ENCODE assay signal across 8 cellular contexts in genomic region chr12:121467638-121468403, GRCh38.
DNase-seq lines count a peak whose midpoint lies in the region; ATAC-seq and TF ChIP-seq lines count a peak whose summit lies in the region.

No MANE protein-coding gene starts in this region.

- TF ChIP-seq CTCF in body of pancreas (IDR thresholded peaks at IDR 0.05) (no peak), GM20000 (IDR thresholded peaks at IDR 0.05; ENCODE audit: extremely low read depth, missing control alignments) (no peak)

- 8 to 28% methylated on average over 2 to 36 of the region's 48 CpGs for WGBS in body of pancreas, 2 donors

- no peaks in the 10 kb centered on the region for H3K27me3 ChIP-seq in body of pancreas

- H3K4me3 ChIP-seq in body of pancreas: peak overlapping the region in 1 of 2 donors; percentile 34

- H3K9me3 ChIP-seq in body of pancreas: no peaks in the 10 kb centered on the region

- TF ChIP-seq POLR2A in body of pancreas (IDR thresholded peaks at IDR 0.05): no peak

- peak overlapping the region in 2 of 4 donors; percentile 25 to 45 for H3K27ac ChIP-seq in body of pancreas
- H3K27ac ChIP-seq in temporal lobe (ENCODE audit: low read depth, low read length): peak overlapping the region; percentile 50

- no peaks in the 10 kb centered on the region for H3K36me3 ChIP-seq in body of pancreas (replicated peaks in 1 of 2; ENCODE audit: insufficient read depth in 1 of 2, low read depth in 2 of 2)

- peak; percentile 1 for DNase-seq in stimulated activated CD8-positive, alpha-beta memory T cell treated with anti-CD3 and anti-CD28 coated beads, Interleukin-12 subunit alpha, Interleukin-12 subunit beta, amount 100 ng/mL, for 1 hour (ENCODE audit: low read depth)
- no peak for DNase-seq in stimulated activated CD8-positive, alpha-beta memory T cell treated with anti-CD3 and anti-CD28 coated beads, Interleukin-4, amount 100 ng/mL, for 48 hours
- peak; percentile 29 for DNase-seq in HuH-7.5 (ENCODE audit: low spot score)
- DNase-seq in body of pancreas: peak in 3 of 4 donors; percentile 42 to 53 (median 50)
- DNase-seq in left lobe of liver (ENCODE audit: low spot score): no peak
- DNase-seq in GM20000 (ENCODE audit: low spot score): no peak
- DNase-seq in NCI-H1048 (lab: John Stamatoyannopoulos, UW): no peak

- ATAC-seq in body of pancreas (peak; percentile 24), left lobe of liver (peak; percentile 5)

- H3K4me1 ChIP-seq in body of pancreas: peaks cover 32% of the 10 kb centered on the region

- intact Hi-C loops in body of pancreas (cut with DNase I): no loop called here

Comparison
In these comparisons a context has a peak if more than half of its experiments do, and no peak if none do; other contexts are left out.
1. DNase-seq: peak in stimulated activated CD8-positive, alpha-beta memory T cell treated with anti-CD3 and anti-CD28 coated beads, Interleukin-12 subunit alpha, Interleukin-12 subunit beta, amount 100 ng/mL, for 1 hour (single experiment), HuH-7.5 (single experiment) and body of pancreas (3 of 4); none in stimulated activated CD8-positive, alpha-beta memory T cell treated with anti-CD3 and anti-CD28 coated beads, Interleukin-4, amount 100 ng/mL, for 48 hours (single experiment), left lobe of liver (single experiment), GM20000 (single experiment) and NCI-H1048 (single experiment).